Comparison of ENCODE assay signal across 22 cellular contexts in genomic region chr13:24931450-24932217, GRCh38.
DNase-seq lines count a peak whose midpoint lies in the region; ATAC-seq and TF ChIP-seq lines count a peak whose summit lies in the region.
"Had no signal": no experiment of that assay in that cellular context is flagged by ENCODE, and none has a peak within 500 bp of the region (broad histone marks: within the 10 kb centered on the region; RNA-seq: fewer than 3 reads in every experiment).

No MANE protein-coding gene starts in this region.

- intact Hi-C loops in activated CD8-positive, alpha-beta T cell treated with anti-CD3 and anti-CD28 coated beads for 36 hours (cut with micrococcal nuclease), result no loop called here

- H3K27ac Mint-ChIP-seq in activated CD8-positive, alpha-beta T cell treated with anti-CD3 and anti-CD28 coated beads, Interleukin-2, amount 10 ng/mL, durations not matched to agents 7 days and 5 days, result no peak overlapping the region
- no peak overlapping the region for H3K27ac Mint-ChIP-seq in activated CD8-positive, alpha-beta T cell treated with anti-CD3 and anti-CD28 coated beads for 36 hours
- H3K27ac Mint-ChIP-seq in chondrocyte (ENCODE audit: unreplicated experiment), result no peak overlapping the region
- H3K27ac Mint-ChIP-seq: stimulated activated effector memory CD8-positive, alpha-beta T cell treated with anti-CD3 and anti-CD28 coated beads, Interleukin-12 subunit alpha, Interleukin-12 subunit beta, amount 100 ng/mL, for 72 hours; T-helper 17 cell had no signal

- no peaks in the 10 kb centered on the region for H3K9me2 ChIP-seq in Karpas-422 (replicated peaks; ENCODE audit: insufficient read depth, low read length)

- H3K79me2 ChIP-seq in smooth muscle cell (ENCODE audit: low read depth) (no peaks in the 10 kb centered on the region), Karpas-422 (ENCODE audit: low read length) (no peaks in the 10 kb centered on the region)

- no peak for TF ChIP-seq CTCF in activated CD8-positive, alpha-beta T cell treated with anti-CD3 and anti-CD28 coated beads for 36 hours (IDR thresholded peaks at IDR 0.05)
- TF ChIP-seq CTCF in chondrocyte (IDR thresholded peaks at IDR 0.05), result no peak
- TF ChIP-seq CTCF in smooth muscle cell (IDR thresholded peaks at IDR 0.05; ENCODE audit: borderline replicate concordance, insufficient read depth, poor library complexity, severe bottlenecking), result no peak
- TF ChIP-seq CTCF in RWPE1 (conservative IDR thresholded peaks at IDR 0.05; ENCODE audit: low read depth), result no peak

- H3K27me3 ChIP-seq in smooth muscle cell (ENCODE audit: low read depth), result peaks cover 40% of the 10 kb centered on the region
- H3K27me3 ChIP-seq in Karpas-422 (ENCODE audit: low read length), result no peaks in the 10 kb centered on the region
- H3K27me3 ChIP-seq: right atrium auricular region had no signal

- H3K9ac ChIP-seq in smooth muscle cell (ENCODE audit: low read depth) (peak overlapping the region; percentile 27), Karpas-422 (ENCODE audit: low read length) (no peak overlapping the region)

- H3K27me3 Mint-ChIP-seq in activated CD8-positive, alpha-beta T cell treated with anti-CD3 and anti-CD28 coated beads, Interleukin-2, amount 10 ng/mL, durations not matched to agents 7 days and 5 days (ENCODE audit: low read depth), result peaks cover 41% of the 10 kb centered on the region
- peaks cover 39% of the 10 kb centered on the region for H3K27me3 Mint-ChIP-seq in activated CD8-positive, alpha-beta T cell treated with anti-CD3 and anti-CD28 coated beads for 36 hours
- H3K27me3 Mint-ChIP-seq in chondrocyte (ENCODE audit: low read depth), result peaks cover 50% of the 10 kb centered on the region

- H2AFZ ChIP-seq in smooth muscle cell (ENCODE audit: low read depth) (peak overlapping the region; percentile 54), Karpas-422 (ENCODE audit: low read length) (no peak overlapping the region)

- H3K36me3 ChIP-seq in smooth muscle cell (ENCODE audit: low read depth) (no peaks in the 10 kb centered on the region), Karpas-422 (ENCODE audit: insufficient read depth, low read length) (no peaks in the 10 kb centered on the region)
- H3K36me3 ChIP-seq: right atrium auricular region had no signal

- no peaks in the 10 kb centered on the region for H3K36me3 Mint-ChIP-seq in activated CD8-positive, alpha-beta T cell treated with anti-CD3 and anti-CD28 coated beads, Interleukin-2, amount 10 ng/mL, durations not matched to agents 7 days and 5 days (ENCODE audit: low read depth)
- no peaks in the 10 kb centered on the region for H3K36me3 Mint-ChIP-seq in activated CD8-positive, alpha-beta T cell treated with anti-CD3 and anti-CD28 coated beads for 36 hours (ENCODE audit: low read depth)
- H3K36me3 Mint-ChIP-seq in chondrocyte (ENCODE audit: low read depth), result peaks cover 7% of the 10 kb centered on the region
- H3K36me3 Mint-ChIP-seq: stimulated activated effector memory CD8-positive, alpha-beta T cell treated with anti-CD3 and anti-CD28 coated beads, Interleukin-12 subunit alpha, Interleukin-12 subunit beta, amount 100 ng/mL, for 72 hours had no signal

- H3K4me3 ChIP-seq in smooth muscle cell, result peak overlapping the region; percentile 45
- H3K4me3 ChIP-seq in Karpas-422 (ENCODE audit: low read length), result no peak overlapping the region

- H3K9me3 Mint-ChIP-seq in activated CD8-positive, alpha-beta T cell treated with anti-CD3 and anti-CD28 coated beads, Interleukin-2, amount 10 ng/mL, durations not matched to agents 7 days and 5 days (ENCODE audit: insufficient read depth), result no peaks in the 10 kb centered on the region
- no peaks in the 10 kb centered on the region for H3K9me3 Mint-ChIP-seq in activated CD8-positive, alpha-beta T cell treated with anti-CD3 and anti-CD28 coated beads for 36 hours
- H3K9me3 Mint-ChIP-seq in chondrocyte (ENCODE audit: low read depth), result no peaks in the 10 kb centered on the region
- H3K9me3 Mint-ChIP-seq: stimulated activated effector memory CD8-positive, alpha-beta T cell treated with anti-CD3 and anti-CD28 coated beads, Interleukin-12 subunit alpha, Interleukin-12 subunit beta, amount 100 ng/mL, for 72 hours had no signal

- H3K4me1 Mint-ChIP-seq in activated CD8-positive, alpha-beta T cell treated with anti-CD3 and anti-CD28 coated beads, Interleukin-2, amount 10 ng/mL, durations not matched to agents 7 days and 5 days (ENCODE audit: low read depth), result peaks cover 5% of the 10 kb centered on the region
- H3K4me1 Mint-ChIP-seq in activated CD8-positive, alpha-beta T cell treated with anti-CD3 and anti-CD28 coated beads for 36 hours (ENCODE audit: low read depth), result no peaks in the 10 kb centered on the region
- peaks cover 7% of the 10 kb centered on the region for H3K4me1 Mint-ChIP-seq in chondrocyte (ENCODE audit: low read depth)
- H3K4me1 Mint-ChIP-seq: stimulated activated effector memory CD8-positive, alpha-beta T cell treated with anti-CD3 and anti-CD28 coated beads, Interleukin-12 subunit alpha, Interleukin-12 subunit beta, amount 100 ng/mL, for 72 hours; T-helper 17 cell had no signal

- no peaks in the 10 kb centered on the region for H4K20me1 ChIP-seq in smooth muscle cell (ENCODE audit: low read depth)
- no peaks in the 10 kb centered on the region for H4K20me1 ChIP-seq in Karpas-422 (ENCODE audit: insufficient read depth, low read depth, low read length)

- ATAC-seq in activated CD8-positive, alpha-beta T cell treated with anti-CD3 and anti-CD28 coated beads, Interleukin-2, amount 10 ng/mL, durations not matched to agents 7 days and 5 days, result no peak
- ATAC-seq in activated CD8-positive, alpha-beta T cell treated with anti-CD3 and anti-CD28 coated beads for 36 hours, result no peak
- ATAC-seq: naive thymus-derived CD4-positive, alpha-beta T cell; stimulated activated effector memory CD8-positive, alpha-beta T cell treated with anti-CD3 and anti-CD28 coated beads, Interleukin-12 subunit alpha, Interleukin-12 subunit beta, amount 100 ng/mL, for 72 hours; T-helper 17 cell had no signal

- H3K9me3 ChIP-seq in smooth muscle cell (replicated peaks; ENCODE audit: low read depth), result no peaks in the 10 kb centered on the region
- H3K9me3 ChIP-seq in Karpas-422 (ENCODE audit: low read length), result no peaks in the 10 kb centered on the region
- H3K9me3 ChIP-seq: right atrium auricular region had no signal

- DNase-seq in activated CD8-positive, alpha-beta T cell treated with anti-CD3 and anti-CD28 coated beads, Interleukin-2, amount 10 ng/mL, durations not matched to agents 7 days and 5 days, result no peak
- no peak for DNase-seq in activated CD8-positive, alpha-beta T cell treated with anti-CD3 and anti-CD28 coated beads for 36 hours
- DNase-seq in chondrocyte (ENCODE audit: low spot score), result no peak
- DNase-seq in iPS-NIHi7 (ENCODE audit: extremely low spot score), result peak; percentile 35
- no peak for DNase-seq in smooth muscle cell (lab: John Stamatoyannopoulos, UW; ENCODE audit: unreplicated experiment)
- no peak for DNase-seq in medulla oblongata (ENCODE audit: extremely low spot score)
- DNase-seq in RWPE1 (ENCODE audit: low spot score), result no peak
- no peak for DNase-seq in Karpas-422
- DNase-seq: 8988T; activated CD4-positive, alpha-beta T cell treated with anti-CD3 and anti-CD28 coated beads for 48 hours; activated T-cell treated with anti-CD3 and anti-CD28 coated beads, Interleukin-2, amount 50 U/mL, for 1 hour; amygdala; effector CD4-positive, alpha-beta T cell; foreskin melanocyte; HCEC 1CT; naive thymus-derived CD4-positive, alpha-beta T cell; NCI-H2081 treated with DMSO at 0.1 percent for 48 hours; NCI-H82; stimulated activated CD4-positive, alpha-beta T cell treated with anti-CD3 and anti-CD28 coated beads, Interleukin-4, amount 100 ng/mL, for 4 hours; T-helper 17 cell had no signal

- POLR2A ChIA-PET in activated CD8-positive, alpha-beta T cell treated with anti-CD3 and anti-CD28 coated beads, Interleukin-2, amount 10 ng/mL, durations not matched to agents 7 days and 5 days (lab: Charles Lee), result no interaction called here
- POLR2A ChIA-PET in activated CD8-positive, alpha-beta T cell treated with anti-CD3 and anti-CD28 coated beads for 36 hours (lab: Charles Lee), result no interaction called here
- POLR2A ChIA-PET in RWPE1 (lab: Yijun Ruan, JAX; ENCODE audit: low non-redundant PET), result no interaction called here

- H3K4me1 ChIP-seq in smooth muscle cell (ENCODE audit: low read depth) (no peaks in the 10 kb centered on the region), Karpas-422 (ENCODE audit: low read length) (no peaks in the 10 kb centered on the region)
- H3K4me1 ChIP-seq: right atrium auricular region had no signal

- peak overlapping the region; percentile 3 for H3K4me3 Mint-ChIP-seq in activated CD8-positive, alpha-beta T cell treated with anti-CD3 and anti-CD28 coated beads, Interleukin-2, amount 10 ng/mL, durations not matched to agents 7 days and 5 days
- no peak overlapping the region for H3K4me3 Mint-ChIP-seq in activated CD8-positive, alpha-beta T cell treated with anti-CD3 and anti-CD28 coated beads for 36 hours
- H3K4me3 Mint-ChIP-seq in chondrocyte (ENCODE audit: unreplicated experiment), result peak overlapping the region; percentile 52
- H3K4me3 Mint-ChIP-seq: naive thymus-derived CD4-positive, alpha-beta T cell; stimulated activated effector memory CD8-positive, alpha-beta T cell treated with anti-CD3 and anti-CD28 coated beads, Interleukin-12 subunit alpha, Interleukin-12 subunit beta, amount 100 ng/mL, for 72 hours; T-helper 17 cell had no signal

- CTCF ChIA-PET in activated CD8-positive, alpha-beta T cell treated with anti-CD3 and anti-CD28 coated beads, Interleukin-2, amount 10 ng/mL, durations not matched to agents 7 days and 5 days (lab: Charles Lee), result no interaction called here
- CTCF ChIA-PET in activated CD8-positive, alpha-beta T cell treated with anti-CD3 and anti-CD28 coated beads for 36 hours (lab: Charles Lee), result no interaction called here
- CTCF ChIA-PET in RWPE1 (lab: Yijun Ruan, JAX), result interaction anchor here (0.6 kb wide), 1 partner anchor 62 kb away, joined by 3 read pairs; no protein-coding TSS in a partner anchor

- H3K4me2 ChIP-seq in smooth muscle cell (peak overlapping the region; percentile 82), Karpas-422 (ENCODE audit: low read depth, low read length, poor library complexity, severe bottlenecking) (no peak overlapping the region)

- H3K27ac ChIP-seq in smooth muscle cell (ENCODE audit: low read depth) (no peak overlapping the region), RWPE1 (no peak overlapping the region), Karpas-422 (ENCODE audit: low read length) (no peak overlapping the region)
- H3K27ac ChIP-seq: right atrium auricular region had no signal

- 18% methylated on average over 30 of the region's 30 CpGs for WGBS in smooth muscle cell (ENCODE audit: low lambda C conversion rate)

- H3F3A ChIP-seq in smooth muscle cell (ENCODE audit: low read depth), result no peaks in the 10 kb centered on the region
